14 cellular contexts compared by ENCODE assay signal in genomic region chr9:90803860-90804593, GRCh38. TPM values are rescaled to one million over a fixed set of nuclear protein-coding genes. Genes with fewer than 3 reads are reported as not detected.
A peak's percentile ranks its signal among the peaks of the same experiment; 100 is the strongest.
DNase-seq lines count a peak whose midpoint lies in the region; ATAC-seq and TF ChIP-seq lines count a peak whose summit lies in the region.
"Had no signal": no experiment of that assay in that cellular context is flagged by ENCODE, and none has a peak within 500 bp of the region (broad histone marks: within the 10 kb centered on the region; RNA-seq: fewer than 3 reads in every experiment).

No MANE protein-coding gene starts in this region.

- peaks cover 73 to 87% of the 10 kb centered on the region in 2 donors for H3K4me1 Mint-ChIP-seq in natural killer cell
- peaks cover 13% of the 10 kb centered on the region for H3K4me1 Mint-ChIP-seq in activated T-cell treated with anti-CD3 and anti-CD28 coated beads, Interleukin-2, amount 50 U/mL, for 4 hours (ENCODE audit: low read depth)

- H3K27me3 Mint-ChIP-seq in natural killer cell (ENCODE audit: low read depth in 2 of 2): no peaks in the 10 kb centered on the region
- H3K27me3 Mint-ChIP-seq in activated T-cell treated with anti-CD3 and anti-CD28 coated beads, Interleukin-2, amount 50 U/mL, for 4 hours (ENCODE audit: low read depth): peaks cover 53% of the 10 kb centered on the region

- H3K4me1 ChIP-seq in Peyer's patch: peaks cover 0 to 16% (median 6%) of the 10 kb centered on the region in 4 donors
- H3K4me1 ChIP-seq: foreskin keratinocyte had no signal

- peak overlapping the region in 3 of 4 donors; percentile 4 to 15 (median 12) for H3K4me3 ChIP-seq in Peyer's patch

- peak overlapping the region in 2 of 4 donors; percentile 89 to 93 for H3K27ac ChIP-seq in Peyer's patch
- H3K27ac ChIP-seq: 22Rv1, foreskin keratinocyte had no signal

- no peaks in the 10 kb centered on the region for H3K36me3 ChIP-seq in Peyer's patch

- peak overlapping the region; percentile 98 for H3K4me3 Mint-ChIP-seq in natural killer cell
- H3K4me3 Mint-ChIP-seq in activated T-cell treated with anti-CD3 and anti-CD28 coated beads, Interleukin-2, amount 50 U/mL, for 4 hours: no peak overlapping the region

- no peaks in the 10 kb centered on the region for H3K36me3 Mint-ChIP-seq in natural killer cell
- H3K36me3 Mint-ChIP-seq in activated T-cell treated with anti-CD3 and anti-CD28 coated beads, Interleukin-2, amount 50 U/mL, for 4 hours (ENCODE audit: insufficient read depth): no peaks in the 10 kb centered on the region

- peak overlapping the region; percentile 93 to 97 for H3K27ac Mint-ChIP-seq in natural killer cell

- intact Hi-C loops in natural killer cell (cut with micrococcal nuclease): loop anchor here (5.0 kb wide), 3 partner anchors 38 to 613 kb away; no protein-coding TSS in a partner anchor

- H3K27me3 ChIP-seq in Peyer's patch: peaks cover 0 to 7% of the 10 kb centered on the region in 2 donors

- ATAC-seq in HG02798 (IDR thresholded peaks at IDR 0.05; ENCODE audit: poor library complexity, unreplicated experiment): peak; percentile 31
- ATAC-seq in natural killer cell: peak; percentile 36 to 57 (median 38)
- ATAC-seq in activated T-cell treated with anti-CD3 and anti-CD28 coated beads, Interleukin-2, amount 50 U/mL, for 4 hours: no peak
- ATAC-seq in HG02938 (IDR thresholded peaks at IDR 0.05; ENCODE audit: unreplicated experiment): no peak
- ATAC-seq: foreskin keratinocyte had no signal

- no peak for TF ChIP-seq CTCF in Peyer's patch (IDR thresholded peaks at IDR 0.05)
- TF ChIP-seq CTCF in natural killer cell (IDR thresholded peaks at IDR 0.05): no peak

- no peaks in the 10 kb centered on the region for H3K9me3 ChIP-seq in Peyer's patch

- TF ChIP-seq POLR2A in Peyer's patch (IDR thresholded peaks at IDR 0.05): no peak

- DNase-seq in DMS153 treated with DMSO at 0.1 percent for 48 hours (lab: John Stamatoyannopoulos, UW; ENCODE audit: unreplicated experiment): peak; percentile 28
- DNase-seq in DMS153 (lab: John Stamatoyannopoulos, UW): no peak
- DNase-seq in Peyer's patch: no peak
- no peak for DNase-seq in natural killer cell
- no peak for DNase-seq in activated T-cell treated with anti-CD3 and anti-CD28 coated beads, Interleukin-2, amount 50 U/mL, for 4 hours
- no peak for DNase-seq in DMS114 treated with DMSO at 0.1 percent for 48 hours (lab: John Stamatoyannopoulos, UW; ENCODE audit: unreplicated experiment)
- DNase-seq: EL; foreskin keratinocyte; occipital lobe; stimulated activated CD4-positive, alpha-beta T cell treated with anti-CD3 and anti-CD28 coated beads, Interleukin-15, amount 100 ng/mL, for 24 hours; T1000 had no signal

- H3K9me3 Mint-ChIP-seq in natural killer cell: no peaks in the 10 kb centered on the region
- H3K9me3 Mint-ChIP-seq in activated T-cell treated with anti-CD3 and anti-CD28 coated beads, Interleukin-2, amount 50 U/mL, for 4 hours: no peaks in the 10 kb centered on the region

RNA-seq across cellular contexts. Expression of gene SYK, which starts 2.4 kb away (rescaled TPM):
- total RNA-seq in Peyer's patch: 10 to 100 TPM; 48.7 to 81.7 (median 60.0) TPM
- total RNA-seq in natural killer cell: 100 to 1,000 TPM in 1 of 3 donors, 10 to 100 TPM in 2; 75.5 to 104 (median 78.0) TPM
- total RNA-seq in activated T-cell treated with anti-CD3 and anti-CD28 coated beads, Interleukin-2, amount 50 U/mL, for 4 hours: 1 to 10 TPM in 1 of 3 donors, under 1 TPM in 2; 0.48 to 3.8 (median 0.63) TPM

Comparison
In these comparisons a context has a peak if more than half of its experiments do, and no peak if none do; other contexts are left out.
1. ATAC-seq: peak in HG02798 (single experiment) and natural killer cell (3 of 3); none in activated T-cell treated with anti-CD3 and anti-CD28 coated beads, Interleukin-2, amount 50 U/mL, for 4 hours (0 of 2) and HG02938 (single experiment).
2. RNA of gene SYK, which starts 2.4 kb away (total RNA-seq): 75.5 to 104 TPM in natural killer cell and 48.7 to 81.7 TPM in Peyer's patch; 0.48 to 3.8 TPM in activated T-cell treated with anti-CD3 and anti-CD28 coated beads, Interleukin-2, amount 50 U/mL, for 4 hours; every median in the first group is over 10 times any median in the second.